Comparison of ENCODE assay signal across 19 cellular contexts in the genomic region with DNA sequence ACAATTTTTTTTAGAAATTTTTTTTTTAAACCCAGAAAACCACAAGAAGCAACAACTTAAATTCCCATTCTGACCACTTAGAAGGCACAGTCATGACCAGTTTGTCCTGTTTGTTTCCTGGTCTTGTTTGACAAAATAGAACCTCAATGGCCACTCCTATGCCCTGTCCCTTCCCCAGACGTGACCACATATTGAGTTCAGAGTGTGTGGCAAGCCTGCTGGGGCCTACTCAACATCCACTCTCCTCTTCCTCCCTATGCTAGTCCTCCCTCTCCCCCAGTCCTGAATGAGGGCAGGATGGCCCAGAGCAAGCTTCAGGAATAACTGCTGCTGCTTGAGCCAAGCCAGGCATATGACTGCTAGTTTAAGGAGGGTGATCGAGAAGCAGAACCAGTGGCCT.
"Had no signal": no experiment of that assay in that cellular context is flagged by ENCODE, and none has a peak within 500 bp of the region (broad histone marks: within the 10 kb centered on the region; RNA-seq: fewer than 3 reads in every experiment).

No MANE protein-coding gene starts in this region.

- H3K27me3 Mint-ChIP-seq: activated CD4-positive, alpha-beta memory T cell treated with anti-CD3 and anti-CD28 coated beads, Interleukin-2, amount 10 ng/mL, durations not matched to agents 7 days and 5 days; activated CD8-positive, alpha-beta memory T cell treated with anti-CD3 and anti-CD28 coated beads, Interleukin-2, amount 10 ng/mL, durations not matched to agents 7 days and 5 days; activated naive CD8-positive, alpha-beta T cell; effector memory CD8-positive, alpha-beta T cell; natural killer cell treated with Interleukin-12 subunit alpha and Interleukin-12 subunit beta and Interleukin-15 and Interleukin-18, amount 100 ng/mL, for 72 hours had no signal

- H3K9me3 Mint-ChIP-seq: activated CD4-positive, alpha-beta memory T cell treated with anti-CD3 and anti-CD28 coated beads, Interleukin-2, amount 10 ng/mL, durations not matched to agents 7 days and 5 days; effector memory CD8-positive, alpha-beta T cell; natural killer cell treated with Interleukin-12 subunit alpha and Interleukin-12 subunit beta and Interleukin-15 and Interleukin-18, amount 100 ng/mL, for 72 hours had no signal

- H3K27me3 ChIP-seq: foreskin keratinocyte, tibial artery, vagina had no signal

- H3K27ac ChIP-seq: foreskin keratinocyte, tibial artery, vagina had no signal

- H3K4me1 Mint-ChIP-seq: activated CD4-positive, alpha-beta memory T cell treated with anti-CD3 and anti-CD28 coated beads, Interleukin-2, amount 10 ng/mL, durations not matched to agents 7 days and 5 days had no signal

- H3K4me1 ChIP-seq: foreskin keratinocyte, tibial artery, vagina had no signal

- H3K4me3 Mint-ChIP-seq: activated CD4-positive, alpha-beta memory T cell treated with anti-CD3 and anti-CD28 coated beads, Interleukin-2, amount 10 ng/mL, durations not matched to agents 7 days and 5 days; activated CD8-positive, alpha-beta memory T cell treated with anti-CD3 and anti-CD28 coated beads, Interleukin-2, amount 10 ng/mL, durations not matched to agents 7 days and 5 days; activated naive CD8-positive, alpha-beta T cell; effector memory CD8-positive, alpha-beta T cell; natural killer cell treated with Interleukin-12 subunit alpha and Interleukin-12 subunit beta and Interleukin-15 and Interleukin-18, amount 100 ng/mL, for 72 hours had no signal

- H3K9me3 ChIP-seq: tibial artery, vagina had no signal

- DNase-seq: activated CD4-positive, alpha-beta memory T cell treated with anti-CD3 and anti-CD28 coated beads, Interleukin-2, amount 10 ng/mL, durations not matched to agents 7 days and 5 days; activated CD4-positive, alpha-beta T cell treated with anti-CD3 and anti-CD28 coated beads for 48 hours; activated CD4-positive, CD25-positive, alpha-beta regulatory T cell; activated CD8-positive, alpha-beta memory T cell treated with anti-CD3 and anti-CD28 coated beads, Interleukin-2, amount 10 ng/mL, durations not matched to agents 7 days and 5 days; effector memory CD8-positive, alpha-beta T cell; foreskin keratinocyte; kidney; nucleus accumbens; retina; stimulated activated CD4-positive, alpha-beta T cell treated with anti-CD3 and anti-CD28 coated beads, Interleukin-12 subunit alpha, Interleukin-12 subunit beta, amount 100 ng/mL, for 4 hours; stimulated activated CD4-positive, alpha-beta T cell treated with anti-CD3 and anti-CD28 coated beads, Interleukin-1b, Interleukin-23, amount 100 ng/mL, for 48 hours; stimulated activated naive CD8-positive, alpha-beta T cell treated with anti-CD3 and anti-CD28 coated beads, Interleukin-15, Interleukin-2, amounts not matched to agents 100 U/mL and 50 U/mL, for 24 hours; substantia nigra; T-helper 9 cell; tibial artery had no signal

- H3K27ac Mint-ChIP-seq: activated CD4-positive, alpha-beta memory T cell treated with anti-CD3 and anti-CD28 coated beads, Interleukin-2, amount 10 ng/mL, durations not matched to agents 7 days and 5 days; activated CD8-positive, alpha-beta memory T cell treated with anti-CD3 and anti-CD28 coated beads, Interleukin-2, amount 10 ng/mL, durations not matched to agents 7 days and 5 days; activated naive CD8-positive, alpha-beta T cell; effector memory CD8-positive, alpha-beta T cell; natural killer cell treated with Interleukin-12 subunit alpha and Interleukin-12 subunit beta and Interleukin-15 and Interleukin-18, amount 100 ng/mL, for 72 hours had no signal

- ATAC-seq: activated CD8-positive, alpha-beta memory T cell treated with anti-CD3 and anti-CD28 coated beads, Interleukin-2, amount 10 ng/mL, durations not matched to agents 7 days and 5 days; effector memory CD8-positive, alpha-beta T cell; foreskin keratinocyte; left lobe of liver; stimulated activated naive CD8-positive, alpha-beta T cell treated with anti-CD3 and anti-CD28 coated beads, Interleukin-15, Interleukin-2, amounts not matched to agents 100 U/mL and 50 U/mL, for 24 hours had no signal

- H3K4me3 ChIP-seq: tibial artery, vagina had no signal
